In the genomic region with DNA sequence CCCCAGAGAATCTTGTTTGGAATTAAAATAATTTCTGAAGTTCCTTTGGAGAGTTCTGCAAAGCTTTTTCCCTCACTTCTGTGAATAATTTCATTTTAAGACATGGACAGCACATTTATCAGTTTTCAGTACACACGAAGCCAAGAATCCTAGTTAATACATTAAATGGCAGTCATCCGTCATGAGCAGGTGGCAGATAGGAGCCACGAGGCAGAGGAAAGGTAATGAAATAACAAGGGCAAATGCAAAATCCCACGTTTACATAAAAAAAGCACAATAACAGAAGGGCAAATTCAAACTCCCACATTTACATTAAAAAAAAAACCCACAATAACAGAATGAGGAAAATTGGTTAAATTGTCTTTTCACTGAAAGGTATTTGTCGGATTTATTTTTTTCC, we compare ENCODE assay signal across 23 cellular contexts. TPM values are rescaled to one million over a fixed set of nuclear protein-coding genes. Genes with fewer than 3 reads are reported as not detected.
DNase-seq lines count a peak whose midpoint lies in the region; ATAC-seq, FAIRE-seq and TF ChIP-seq lines count a peak whose summit lies in the region.
"Had no signal": no experiment of that assay in that cellular context is flagged by ENCODE, and none has a peak within 500 bp of the region (broad histone marks: within the 10 kb centered on the region; RNA-seq: fewer than 3 reads in every experiment).

No MANE protein-coding gene starts in this region.

- peaks cover 11 to 75% of the 10 kb centered on the region in 2 experiments for H3K27me3 ChIP-seq in HepG2 (ENCODE audit: control insufficient read depth in 1 of 2, insufficient read depth in 2 of 2, low read length in 2 of 2)
- H3K27me3 ChIP-seq in right lobe of liver: no peaks in the 10 kb centered on the region
- H3K27me3 ChIP-seq in HUES64 (ENCODE audit: insufficient read depth, low read length): no peaks in the 10 kb centered on the region; the same call in 1 of the 2 replicates
- no peaks in the 10 kb centered on the region for H3K27me3 ChIP-seq in endocrine pancreas (ENCODE audit: control insufficient read depth, insufficient read depth, low read length)
- H3K27me3 ChIP-seq in endodermal cell (ENCODE audit: control insufficient read depth, insufficient read depth, low read length, poor library complexity, severe bottlenecking): no peaks in the 10 kb centered on the region
- H3K27me3 ChIP-seq: BLaER1 had no signal

- peak; percentile 39 for FAIRE-seq in HepG2 (lab: Jason Lieb, UNC)
- FAIRE-seq: GM12892, GM18507 had no signal

- DNase-seq in HepG2 (ENCODE audit: low spot score) (no peak), right lobe of liver (no peak), endodermal cell (no peak), NCI-H524 treated with DMSO at 0.1 percent for 48 hours (lab: John Stamatoyannopoulos, UW) (no peak)
- DNase-seq: 8988T; CD4-positive, alpha-beta memory T cell; DMS153; DMS79; GDM1; HFFc6 had no signal

- H3K27ac ChIP-seq in HepG2 (ENCODE audit: extremely low read length, insufficient read depth, low read length): no peak overlapping the region
- H3K27ac ChIP-seq in right lobe of liver: no peak overlapping the region
- H3K27ac ChIP-seq in HUES64 (ENCODE audit: low read depth, low read length): peak overlapping the region; percentile 79; the same call in 1 of the 2 replicates
- H3K27ac ChIP-seq in endodermal cell (ENCODE audit: low read depth, low read length): no peak overlapping the region
- H3K27ac ChIP-seq: BLaER1, HL-60, KMS-11 had no signal

- H3K9me3 Mint-ChIP-seq in endodermal cell: peaks cover 9% of the 10 kb centered on the region
- H3K9me3 Mint-ChIP-seq: CD4-positive, alpha-beta memory T cell had no signal

- no peaks in the 10 kb centered on the region for H3K4me1 ChIP-seq in HepG2 (ENCODE audit: insufficient read depth, low read length)
- no peaks in the 10 kb centered on the region for H3K4me1 ChIP-seq in right lobe of liver
- peaks cover 24% of the 10 kb centered on the region for H3K4me1 ChIP-seq in HUES64 (ENCODE audit: insufficient read depth, low read length)
- peaks cover 14% of the 10 kb centered on the region for H3K4me1 ChIP-seq in endocrine pancreas (ENCODE audit: control insufficient read depth, insufficient read depth, low read length)
- no peaks in the 10 kb centered on the region for H3K4me1 ChIP-seq in endodermal cell (ENCODE audit: control insufficient read depth, insufficient read depth, low read length)
- H3K4me1 ChIP-seq: BLaER1 had no signal

- no peak for TF ChIP-seq POLR2A in HepG2 (IDR thresholded peaks at IDR 0.05; ENCODE audit: insufficient read depth in 1 of 2, low read depth in 2 of 2, low read length in 2 of 2)
- no peak for TF ChIP-seq POLR2A in right lobe of liver (IDR thresholded peaks at IDR 0.05)

- in situ Hi-C loops in HepG2 (cut with HindIII; ENCODE audit: extremely low pct_ligation_motif_present, low pct_unique_long_range_greater_than_20kb): no loop called here

- H3K9ac ChIP-seq in HepG2 (ENCODE audit: insufficient read depth, low read depth, low read length) (no peak overlapping the region), HUES64 (ENCODE audit: low read depth, low read length) (no peak overlapping the region), endocrine pancreas (ENCODE audit: control insufficient read depth, insufficient read depth, low read length) (no peak overlapping the region), endodermal cell (ENCODE audit: extremely low read depth, low read length, poor library complexity, severe bottlenecking) (no peak overlapping the region)
- H3K9ac ChIP-seq: BLaER1, KMS-11 had no signal

- H4K20me1 ChIP-seq in HepG2 (ENCODE audit: insufficient read depth, low read length): no peaks in the 10 kb centered on the region
- H4K20me1 ChIP-seq: BLaER1 had no signal

- no TSS peak for BruUV-seq in HepG2 (replicated peaks; lab: Mats Ljungman, UMichigan)

- H3K4me1 Mint-ChIP-seq in endodermal cell: peaks cover 18% of the 10 kb centered on the region
- H3K4me1 Mint-ChIP-seq: CD14-positive monocyte had no signal

- no peaks in the 10 kb centered on the region for H3K79me2 ChIP-seq in HepG2 (ENCODE audit: insufficient read depth, low read length)

- no peaks in the 10 kb centered on the region for H3K36me3 Mint-ChIP-seq in endodermal cell (ENCODE audit: low read depth)
- H3K36me3 Mint-ChIP-seq: CD14-positive monocyte; CD4-positive, alpha-beta memory T cell had no signal

- no peak overlapping the region for H2AFZ ChIP-seq in HepG2 (ENCODE audit: low read length)

- POLR2A ChIA-PET in HepG2 (lab: Yijun Ruan, JAX): no interaction called here

- ATAC-seq in HepG2 (no peak), right lobe of liver (no peak), HG03095 (IDR thresholded peaks at IDR 0.05; ENCODE audit: unreplicated experiment) (no peak)
- ATAC-seq: HCT116 had no signal

- TF ChIP-seq EP300 in HepG2 (IDR thresholded peaks at IDR 0.05; ENCODE audit: low read depth in 2 of 2, low read length in 2 of 2) (no peak), HepG2 (CRISPR knock-in tag; IDR thresholded peaks at IDR 0.05; ENCODE audit: borderline replicate concordance) (no peak)

- no peak overlapping the region for H3K4me2 ChIP-seq in HepG2 (ENCODE audit: low read depth, low read length)
- H3K4me2 ChIP-seq: BLaER1, KMS-11 had no signal

- no peak for TF ChIP-seq RAD21 in HepG2 (CRISPR knock-in tag; IDR thresholded peaks at IDR 0.05)

- H3K27me3 Mint-ChIP-seq in endodermal cell (ENCODE audit: insufficient read depth): peaks cover 3% of the 10 kb centered on the region

- H3K9me3 ChIP-seq in HepG2 (ENCODE audit: low read length) (no peaks in the 10 kb centered on the region), right lobe of liver (no peaks in the 10 kb centered on the region), HUES64 (ENCODE audit: insufficient read depth, low read depth, low read length) (peaks cover 3% of the 10 kb centered on the region; the same call in 1 of the 2 replicates), endocrine pancreas (ENCODE audit: control insufficient read depth, low read length) (no peaks in the 10 kb centered on the region), endodermal cell (ENCODE audit: control insufficient read depth, low read length) (no peaks in the 10 kb centered on the region)

- 4% methylated on average over 5 of the region's 5 CpGs for WGBS in HepG2 (ENCODE audit: low lambda C conversion rate)
- WGBS in right lobe of liver (ENCODE audit: insufficient coverage, low coverage, low lambda C conversion rate, missing lambda C conversion rate): 43% methylated on average over 5 of the region's 5 CpGs
- WGBS in HUES64: 39% methylated on average over 4 of the region's 5 CpGs
- WGBS in endodermal cell (ENCODE audit: insufficient coverage in 1 of 2, insufficient read length in 1 of 2), 2 experiments: 77% methylated on average over 5 of the region's 5 CpGs; no CpG with 5 or more reads in 1 of the 2 experiments

- CTCF ChIA-PET in HepG2 (lab: Yijun Ruan, JAX; ENCODE audit: low intra/inter-chr PET ratio, low total read pairs): no interaction called here

- TF ChIP-seq CTCF in HepG2 (CRISPR knock-in tag; IDR thresholded peaks at IDR 0.05) (no peak), right lobe of liver (IDR thresholded peaks at IDR 0.05) (no peak), endodermal cell (conservative IDR thresholded peaks at IDR 0.05) (no peak)

- no peak overlapping the region for H3K4me3 ChIP-seq in HepG2 (replicated peaks in 1 of 3; ENCODE audit: insufficient read depth in 1 of 3, low read depth in 2 of 3, low read length in 3 of 3)
- no peak overlapping the region for H3K4me3 ChIP-seq in right lobe of liver
- H3K4me3 ChIP-seq in HUES64 (ENCODE audit: low read length): no peak overlapping the region
- peak overlapping the region; percentile 46 for H3K4me3 ChIP-seq in endocrine pancreas (ENCODE audit: control insufficient read depth, insufficient read depth, low read length)
- no peak overlapping the region for H3K4me3 ChIP-seq in endodermal cell (ENCODE audit: low read length)
- H3K4me3 ChIP-seq: BLaER1 had no signal

- H3K36me3 ChIP-seq in HepG2 (replicated peaks in 1 of 2; ENCODE audit: control insufficient read depth in 1 of 2, insufficient read depth in 2 of 2, low read length in 2 of 2) (no peaks in the 10 kb centered on the region), right lobe of liver (no peaks in the 10 kb centered on the region), HUES64 (ENCODE audit: insufficient read depth, low read length) (no peaks in the 10 kb centered on the region), endocrine pancreas (ENCODE audit: control insufficient read depth, insufficient read depth, low read length) (no peaks in the 10 kb centered on the region), endodermal cell (ENCODE audit: control insufficient read depth, insufficient read depth, low read length) (no peaks in the 10 kb centered on the region)
- H3K36me3 ChIP-seq: BLaER1 had no signal

- intact Hi-C loops in HepG2 (cut with micrococcal nuclease; ENCODE audit: unreplicated experiment): loop anchor here (5.0 kb wide), 1 partner anchor 432 kb away; no protein-coding TSS in a partner anchor
- intact Hi-C loops in right lobe of liver (cut with DNase I): no loop called here

- no peak overlapping the region for H3K27ac Mint-ChIP-seq in endodermal cell
- H3K27ac Mint-ChIP-seq: CD14-positive monocyte; CD4-positive, alpha-beta memory T cell; HFFc6 had no signal

- no peak overlapping the region for H3K4me3 Mint-ChIP-seq in endodermal cell
- H3K4me3 Mint-ChIP-seq: CD14-positive monocyte, HFFc6 had no signal

RNA-seq across cellular contexts. Expression of gene SNTG2, which starts 25.9 kb away (rescaled TPM):
- total RNA-seq in HepG2 (2016; rRNA removed; fragmentation: Illumina TruSeq; extraction: Trizol) (not detected in 2 replicates), right lobe of liver (not detected), endodermal cell (10 to 100 TPM in 1 of 2 donors, 1 to 10 TPM in 1; 4.1 to 11.9 TPM)
- not detected in 2 replicates for total RNA-seq in HepG2 (2016; cell fraction: cytosol; rRNA removed; fragmentation: Illumina TruSeq; extraction: Trizol; ENCODE audit: low read depth)
- not detected in 2 replicates for total RNA-seq in HepG2 (2016; cell fraction: insoluble cytoplasmic fraction; rRNA removed; fragmentation: Illumina TruSeq; extraction: Trizol)
- not detected in 2 replicates for total RNA-seq in HepG2 (2016; cell fraction: membrane; rRNA removed; fragmentation: Illumina TruSeq; extraction: Trizol)
- total RNA-seq in HepG2 (2016; cell fraction: nucleus; rRNA removed; fragmentation: Illumina TruSeq; extraction: Trizol): not detected in 2 replicates
- not detected in 2 replicates for polyA plus RNA-seq in HepG2 (2011; rRNA removed)
- polyA plus RNA-seq in HepG2 (2011; cell fraction: cytosol; rRNA removed): not detected in 2 replicates
- not detected in 2 replicates for polyA plus RNA-seq in HepG2 (2011; cell fraction: nucleus; rRNA removed)
- not detected in 2 replicates for polyA plus RNA-seq in HepG2 (2012)
- not detected in 2 replicates for polyA plus RNA-seq in HepG2 (2016; cell fraction: cytosol; fragmentation: Illumina TruSeq; extraction: Trizol; ENCODE audit: low read depth)
- polyA plus RNA-seq in HepG2 (2016; cell fraction: insoluble cytoplasmic fraction; fragmentation: Illumina TruSeq; extraction: Trizol; ENCODE audit: low read depth): not detected in 2 replicates
- polyA plus RNA-seq in HepG2 (2016; cell fraction: membrane; fragmentation: Illumina TruSeq; extraction: Trizol; ENCODE audit: low read depth): not detected in 2 replicates
- not detected in 2 replicates for polyA plus RNA-seq in HepG2 (2016; cell fraction: nucleus; fragmentation: Illumina TruSeq; extraction: Trizol; ENCODE audit: insufficient read depth, low read depth)
- polyA minus RNA-seq in HepG2 (2011; rRNA and poly(A)+ RNA removed; ENCODE audit: low replicate concordance): not detected in 2 replicates
- not detected in 2 replicates for polyA minus RNA-seq in HepG2 (2011; cell fraction: cytosol; rRNA and poly(A)+ RNA removed)
- not detected in 2 replicates for polyA minus RNA-seq in HepG2 (2011; cell fraction: nucleus; rRNA and poly(A)+ RNA removed)
- polyA plus RNA-seq in HUES64 (2013, experiment 1 of 2): 4.2 TPM
- 3.7 TPM for polyA plus RNA-seq in HUES64 (2013, experiment 2 of 2)
- polyA plus RNA-seq in endodermal cell (2013, experiment 1 of 2): 1.9 TPM
- polyA plus RNA-seq in endodermal cell (2013, experiment 2 of 2): 1.2 TPM
- total RNA-seq: Daoy, H4, HFFc6, HT1080 had no signal
- polyA plus RNA-seq: CD14-positive monocyte had no signal
